In genomic region chr6:44868905-44869304, GRCh38 we compare ENCODE assay signal across 13 cellular contexts.
A peak's percentile ranks its signal among the peaks of the same experiment; 100 is the strongest.
DNase-seq lines count a peak whose midpoint lies in the region; ATAC-seq and TF ChIP-seq lines count a peak whose summit lies in the region.
"Had no signal": no experiment of that assay in that cellular context is flagged by ENCODE, and none has a peak within 500 bp of the region (broad histone marks: within the 10 kb centered on the region; RNA-seq: fewer than 3 reads in every experiment).

No MANE protein-coding gene starts in this region.

- H3K9me3 ChIP-seq in T-helper 17 cell (ENCODE audit: control insufficient read depth, low read length, poor library complexity, severe bottlenecking): peaks cover 3% of the 10 kb centered on the region
- peaks cover 9% of the 10 kb centered on the region; the same call in 1 of the 2 replicates for H3K9me3 ChIP-seq in PC-3 (ENCODE audit: low read length)
- H3K9me3 ChIP-seq: BE2C had no signal

- ATAC-seq in GM18517 (IDR thresholded peaks at IDR 0.05; ENCODE audit: unreplicated experiment): peak; percentile 30
- ATAC-seq in GM19455 (IDR thresholded peaks at IDR 0.05; ENCODE audit: unreplicated experiment): peak; percentile 16
- ATAC-seq in HG02870 (IDR thresholded peaks at IDR 0.05; ENCODE audit: unreplicated experiment): peak; percentile 5
- ATAC-seq in T-helper 17 cell: no peak
- ATAC-seq in HG03280 (IDR thresholded peaks at IDR 0.05; ENCODE audit: unreplicated experiment): no peak
- ATAC-seq in PC-3: no peak
- ATAC-seq in GM21526 (IDR thresholded peaks at IDR 0.05; ENCODE audit: low FRiP score, unreplicated experiment): no peak
- ATAC-seq: left cardiac atrium; natural killer cell treated with Interleukin-12 subunit alpha and Interleukin-12 subunit beta and Interleukin-15 and Interleukin-18, amount 100 ng/mL, for 72 hours had no signal

- CTCF ChIA-PET in PC-3 (lab: Charles Lee): no interaction called here

- DNase-seq in T-helper 17 cell (no peak), PC-3 (no peak), NCI-H1694 treated with DMSO at 0.1 percent for 48 hours (lab: John Stamatoyannopoulos, UW) (no peak)
- DNase-seq: activated T-cell treated with anti-CD3 and anti-CD28 coated beads, Interleukin-2, amount 50 U/mL, for 4 hours; BE2C; left cardiac atrium had no signal

- peak overlapping the region; percentile 76 for H3K27ac Mint-ChIP-seq in T-helper 17 cell
- H3K27ac Mint-ChIP-seq: natural killer cell treated with Interleukin-12 subunit alpha and Interleukin-12 subunit beta and Interleukin-15 and Interleukin-18, amount 100 ng/mL, for 72 hours had no signal

- H3K4me3 ChIP-seq in PC-3 (ENCODE audit: low read length): no peak overlapping the region
- H3K4me3 ChIP-seq: skin epidermis had no signal

- no peaks in the 10 kb centered on the region for H3K27me3 Mint-ChIP-seq in T-helper 17 cell
- H3K27me3 Mint-ChIP-seq: natural killer cell treated with Interleukin-12 subunit alpha and Interleukin-12 subunit beta and Interleukin-15 and Interleukin-18, amount 100 ng/mL, for 72 hours had no signal

- H3K4me1 ChIP-seq in PC-3 (ENCODE audit: insufficient read depth, low read length): no peaks in the 10 kb centered on the region
- H3K4me1 ChIP-seq: BE2C had no signal

- peaks cover 18% of the 10 kb centered on the region for H3K4me1 Mint-ChIP-seq in T-helper 17 cell

- H3K4me2 ChIP-seq in PC-3 (ENCODE audit: low read length): no peak overlapping the region

- H3K36me3 Mint-ChIP-seq in T-helper 17 cell (ENCODE audit: low read depth): peaks cover 2% of the 10 kb centered on the region

- no peak overlapping the region for H3K27ac ChIP-seq in PC-3 (ENCODE audit: low read length)
- H3K27ac ChIP-seq: skin epidermis had no signal

- BruUV-seq in PC-3 (replicated peaks; lab: Mats Ljungman, UMichigan): no TSS peak

- POLR2A ChIA-PET in PC-3 (lab: Charles Lee; ENCODE audit: unreplicated experiment): no interaction called here

- no peaks in the 10 kb centered on the region for H3K27me3 ChIP-seq in PC-3 (ENCODE audit: low read length)
- H3K27me3 ChIP-seq: BE2C had no signal

- no peaks in the 10 kb centered on the region for H3K36me3 ChIP-seq in PC-3 (ENCODE audit: low read depth, low read length)
- H3K36me3 ChIP-seq: BE2C had no signal

- no peak overlapping the region for H2AFZ ChIP-seq in PC-3 (ENCODE audit: low read length)

- H3K9me2 ChIP-seq in PC-3 (replicated peaks; ENCODE audit: low read length): no peaks in the 10 kb centered on the region

- TF ChIP-seq CTCF in PC-3 (conservative IDR thresholded peaks at IDR 0.05; ENCODE audit: low read depth, low read length): no peak

- no peaks in the 10 kb centered on the region for H3K79me2 ChIP-seq in PC-3 (ENCODE audit: low read length)

- no peak overlapping the region for H3K4me3 Mint-ChIP-seq in T-helper 17 cell
- H3K4me3 Mint-ChIP-seq: activated T-cell treated with anti-CD3 and anti-CD28 coated beads, Interleukin-2, amount 50 U/mL, for 4 hours; natural killer cell treated with Interleukin-12 subunit alpha and Interleukin-12 subunit beta and Interleukin-15 and Interleukin-18, amount 100 ng/mL, for 72 hours had no signal

- H3K9ac ChIP-seq in PC-3 (ENCODE audit: low read length): no peak overlapping the region

- no peaks in the 10 kb centered on the region for H4K20me1 ChIP-seq in PC-3 (ENCODE audit: low read length)

- no peaks in the 10 kb centered on the region for H3F3A ChIP-seq in PC-3 (ENCODE audit: low read length, unreplicated experiment)

- intact Hi-C loops in PC-3 (cut with micrococcal nuclease): no loop called here

Comparison
In these comparisons a context has a peak if more than half of its experiments do, and no peak if none do; other contexts are left out.
1. ATAC-seq: peak in GM18517 (single experiment), GM19455 (single experiment) and HG02870 (single experiment); none in T-helper 17 cell (single experiment), HG03280 (single experiment), PC-3 (single experiment) and GM21526 (single experiment).